ENCODE assay signal across 9 cellular contexts in the genomic region with DNA sequence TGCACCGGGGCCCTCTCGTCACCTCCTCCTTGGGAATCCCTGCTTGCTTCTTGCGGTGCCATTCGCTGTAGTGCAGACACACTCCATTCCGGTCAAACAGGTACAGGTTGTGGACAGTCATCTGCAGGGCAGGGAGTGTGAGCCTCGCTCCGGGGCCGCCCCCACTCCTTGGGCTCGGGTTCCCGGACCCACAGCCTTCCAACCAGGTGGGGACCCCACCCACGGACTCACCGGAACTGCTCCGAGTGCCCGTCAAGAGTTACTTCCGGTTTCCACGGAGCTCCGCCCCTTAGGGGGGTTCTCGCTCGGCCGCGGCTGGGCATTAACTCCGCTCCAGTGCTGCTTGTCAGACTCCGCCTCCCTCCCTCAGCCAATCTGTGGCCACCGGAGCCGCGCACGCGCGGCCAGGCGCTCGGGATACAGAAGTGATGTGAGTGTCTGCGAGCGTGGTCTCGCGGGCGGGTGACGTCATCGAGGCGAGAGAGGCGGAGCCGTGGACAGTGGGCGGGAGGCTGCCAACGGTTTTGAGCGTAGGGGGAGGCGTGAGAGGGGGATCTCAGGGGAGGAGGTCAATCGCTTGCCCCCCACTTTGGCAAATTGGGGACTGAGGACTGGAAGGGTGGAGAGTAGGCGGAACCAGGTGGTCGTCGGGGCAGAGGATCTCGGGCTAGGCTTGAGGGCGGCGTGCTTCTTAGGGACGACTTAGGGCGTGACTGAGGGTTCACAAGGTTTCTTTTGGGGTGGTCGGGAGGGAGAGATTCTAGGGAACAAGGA. TPM values are rescaled to one million over a fixed set of nuclear protein-coding genes. Genes with fewer than 3 reads are reported as not detected.
DNase-seq lines count a peak whose midpoint lies in the region; ATAC-seq, FAIRE-seq and TF ChIP-seq lines count a peak whose summit lies in the region.
"Had no signal": no experiment of that assay in that cellular context is flagged by ENCODE, and none has a peak within 500 bp of the region (broad histone marks: within the 10 kb centered on the region; RNA-seq: fewer than 3 reads in every experiment).

A gene with protein sequence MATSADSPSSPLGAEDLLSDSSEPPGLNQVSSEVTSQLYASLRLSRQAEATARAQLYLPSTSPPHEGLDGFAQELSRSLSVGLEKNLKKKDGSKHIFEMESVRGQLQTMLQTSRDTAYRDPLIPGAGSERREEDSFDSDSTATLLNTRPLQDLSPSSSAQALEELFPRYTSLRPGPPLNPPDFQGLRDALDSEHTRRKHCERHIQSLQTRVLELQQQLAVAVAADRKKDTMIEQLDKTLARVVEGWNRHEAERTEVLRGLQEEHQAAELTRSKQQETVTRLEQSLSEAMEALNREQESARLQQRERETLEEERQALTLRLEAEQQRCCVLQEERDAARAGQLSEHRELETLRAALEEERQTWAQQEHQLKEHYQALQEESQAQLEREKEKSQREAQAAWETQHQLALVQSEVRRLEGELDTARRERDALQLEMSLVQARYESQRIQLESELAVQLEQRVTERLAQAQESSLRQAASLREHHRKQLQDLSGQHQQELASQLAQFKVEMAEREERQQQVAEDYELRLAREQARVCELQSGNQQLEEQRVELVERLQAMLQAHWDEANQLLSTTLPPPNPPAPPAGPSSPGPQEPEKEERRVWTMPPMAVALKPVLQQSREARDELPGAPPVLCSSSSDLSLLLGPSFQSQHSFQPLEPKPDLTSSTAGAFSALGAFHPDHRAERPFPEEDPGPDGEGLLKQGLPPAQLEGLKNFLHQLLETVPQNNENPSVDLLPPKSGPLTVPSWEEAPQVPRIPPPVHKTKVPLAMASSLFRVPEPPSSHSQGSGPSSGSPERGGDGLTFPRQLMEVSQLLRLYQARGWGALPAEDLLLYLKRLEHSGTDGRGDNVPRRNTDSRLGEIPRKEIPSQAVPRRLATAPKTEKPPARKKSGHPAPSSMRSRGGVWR (plus strand): TSS at position 498 of the 774 bp plus-strand sequence. CDS start 874 bp downstream, outside the sequence.
A gene with protein sequence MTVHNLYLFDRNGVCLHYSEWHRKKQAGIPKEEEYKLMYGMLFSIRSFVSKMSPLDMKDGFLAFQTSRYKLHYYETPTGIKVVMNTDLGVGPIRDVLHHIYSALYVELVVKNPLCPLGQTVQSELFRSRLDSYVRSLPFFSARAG (minus strand): TSS at position 238 of the 774 bp plus-strand sequence. CDS start 117 bp downstream, at position 121.

- peaks cover 8 to 19% of the 10 kb centered on the region in 2 donors for H3K4me1 ChIP-seq in kidney (ENCODE audit: control insufficient read depth in 1 of 2, insufficient read depth in 1 of 2, low read depth in 1 of 2, low read length in 2 of 2)

- peak; percentile 93 for FAIRE-seq in kidney (lab: Jason Lieb, UNC)
- FAIRE-seq: islet of Langerhans had no signal

- peaks cover 4 to 6% of the 10 kb centered on the region in 2 donors for H3K36me3 ChIP-seq in kidney (ENCODE audit: control insufficient read depth in 1 of 2, insufficient read depth in 2 of 2, low read length in 2 of 2)

- TF ChIP-seq POLR2A in GM19099 (IDR thresholded peaks at IDR 0.05; ENCODE audit: extremely low read depth, insufficient read length, low read depth) = peak; percentile 78

- no peaks in the 10 kb centered on the region for H3K9me3 ChIP-seq in kidney (ENCODE audit: control insufficient read depth in 1 of 2, low read length in 2 of 2)

- peak within 1 kb of the TSS; percentile 75 to 82 for H3K27ac ChIP-seq in kidney (ENCODE audit: low read depth in 2 of 2, low read length in 2 of 2)

- DNase-seq in AG20443 (ENCODE audit: low spot score) (peak; percentile 100), NCI-H510A (lab: John Stamatoyannopoulos, UW) (peak; percentile 96), cerebellum (ENCODE audit: low spot score) (peak; percentile 100), kidney (peak; percentile 100)
- DNase-seq in activated CD4-positive, alpha-beta T cell treated with anti-CD3 and anti-CD28 coated beads for 1 hour = peak; percentile 99
- peak; percentile 100 for DNase-seq in stimulated activated CD4-positive, alpha-beta T cell treated with anti-CD3 and anti-CD28 coated beads, Interleukin-15, amount 100 ng/mL, for 24 hours

- intact Hi-C loops in kidney (cut with DNase I) = no loop called here

- H3K9ac ChIP-seq in kidney (ENCODE audit: low read length in 2 of 2) = peak within 1 kb of the TSS; percentile 90 to 93

- peak within 1 kb of the TSS; percentile 97 to 99 for H3K4me3 ChIP-seq in kidney (ENCODE audit: low read length in 2 of 2)

- peak; percentile 96 for ATAC-seq in HG03432 (IDR thresholded peaks at IDR 0.05; ENCODE audit: unreplicated experiment)

- TF ChIP-seq CTCF in kidney (IDR thresholded peaks at IDR 0.05; ENCODE audit: borderline replicate concordance, extremely low read depth, insufficient read depth) = no peak

RNA-seq across cellular contexts. Expression of the first gene that starts in this region (rescaled TPM):
- total RNA-seq in cerebellum (35.8 TPM), kidney (27.5 TPM)
- polyA plus RNA-seq in kidney (ENCODE audit: insufficient read depth, low read depth, low replicate concordance) = 11.6 TPM

RNA-seq across cellular contexts. Expression of the second gene that starts in this region (rescaled TPM):
- 21.3 TPM for total RNA-seq in cerebellum
- total RNA-seq in kidney = 149 TPM
- 291 TPM for polyA plus RNA-seq in kidney (ENCODE audit: insufficient read depth, low read depth, low replicate concordance)

Comparison
In these comparisons a context has a peak if more than half of its experiments do, and no peak if none do; other contexts are left out.
1. Peak in every context shown above with its lines: DNase-seq, ATAC-seq, H3K4me3 ChIP-seq and H3K27ac ChIP-seq.